9 cellular contexts compared by ENCODE assay signal in genomic region chr17:29625037-29625750, GRCh38. TPM values are rescaled to one million over a fixed set of nuclear protein-coding genes. Genes with fewer than 3 reads are reported as not detected.
DNase-seq lines count a peak whose midpoint lies in the region; ATAC-seq, FAIRE-seq and TF ChIP-seq lines count a peak whose summit lies in the region.
"Had no signal": no experiment of that assay in that cellular context is flagged by ENCODE, and none has a peak within 500 bp of the region (broad histone marks: within the 10 kb centered on the region; RNA-seq: fewer than 3 reads in every experiment).

No MANE protein-coding gene starts in this region.

- FAIRE-seq in HTR-8/SVneo (lab: Jason Lieb, UNC): peak; percentile 4

- no peaks in the 10 kb centered on the region for H3K27me3 ChIP-seq in CD8-positive, alpha-beta T cell (ENCODE audit: insufficient read depth, low read length)

- intact Hi-C loops in CD8-positive, alpha-beta T cell (cut with DNase I, micrococcal nuclease): no loop called here
- intact Hi-C loops in mucosa of descending colon (cut with DNase I, micrococcal nuclease): no loop called here

- no peak for TF ChIP-seq CTCF in CD8-positive, alpha-beta T cell (IDR thresholded peaks at IDR 0.05)
- TF ChIP-seq CTCF in mucosa of descending colon (IDR thresholded peaks at IDR 0.05): no peak

- CTCF ChIA-PET in CD8-positive, alpha-beta T cell (lab: Charles Lee): interaction anchor here (0.6 to 2.3 kb wide), 11 partner anchors 9 to 476 kb away, joined by 3 to 11 read pairs (median 4); no protein-coding TSS in a partner anchor

- H3K4me1 ChIP-seq in CD8-positive, alpha-beta T cell (ENCODE audit: insufficient read depth, low read length): peaks cover 19% of the 10 kb centered on the region
- H3K4me1 ChIP-seq in mucosa of descending colon (ENCODE audit: low read depth): peaks cover 8% of the 10 kb centered on the region

- no peaks in the 10 kb centered on the region for H3K9me3 Mint-ChIP-seq in CD8-positive, alpha-beta T cell
- no peaks in the 10 kb centered on the region for H3K9me3 Mint-ChIP-seq in central memory CD8-positive, alpha-beta T cell

- H3K4me3 ChIP-seq in CD8-positive, alpha-beta T cell (ENCODE audit: low read depth, low read length): no peak overlapping the region
- no peak overlapping the region for H3K4me3 ChIP-seq in mucosa of descending colon

- H3K4me3 Mint-ChIP-seq in CD8-positive, alpha-beta T cell: no peak overlapping the region
- no peak overlapping the region for H3K4me3 Mint-ChIP-seq in central memory CD8-positive, alpha-beta T cell

- peaks cover 35% of the 10 kb centered on the region for H3K36me3 Mint-ChIP-seq in CD8-positive, alpha-beta T cell
- H3K36me3 Mint-ChIP-seq in central memory CD8-positive, alpha-beta T cell (ENCODE audit: insufficient read depth): peaks cover 20% of the 10 kb centered on the region

- H3K36me3 ChIP-seq in CD8-positive, alpha-beta T cell (ENCODE audit: insufficient read depth, low read length): no peaks in the 10 kb centered on the region
- H3K36me3 ChIP-seq in mucosa of descending colon (ENCODE audit: low read depth): no peaks in the 10 kb centered on the region

- no peak for DNase-seq in CD8-positive, alpha-beta T cell
- DNase-seq in HTR-8/SVneo (ENCODE audit: insufficient read length, low spot score): no peak
- DNase-seq in central memory CD8-positive, alpha-beta T cell (ENCODE audit: low spot score in 2 of 2): no peak
- no peak for DNase-seq in mucosa of descending colon
- DNase-seq in stimulated activated CD4-positive, alpha-beta T cell treated with anti-CD3 and anti-CD28 coated beads, Interleukin-2, amount 100 ng/mL, for 48 hours: no peak
- DNase-seq: left colon had no signal

- no peaks in the 10 kb centered on the region for H3K27me3 Mint-ChIP-seq in CD8-positive, alpha-beta T cell (ENCODE audit: low read depth)
- no peaks in the 10 kb centered on the region for H3K27me3 Mint-ChIP-seq in central memory CD8-positive, alpha-beta T cell

- H3K9me3 ChIP-seq in CD8-positive, alpha-beta T cell (ENCODE audit: low read length): no peaks in the 10 kb centered on the region
- no peaks in the 10 kb centered on the region for H3K9me3 ChIP-seq in mucosa of descending colon

- H3K27ac ChIP-seq in CD8-positive, alpha-beta T cell (ENCODE audit: low read depth, low read length): no peak overlapping the region

- no peak for ATAC-seq in CD8-positive, alpha-beta T cell
- no peak for ATAC-seq in central memory CD8-positive, alpha-beta T cell (replicated peaks; ENCODE audit: extremely low read depth, poor library complexity, severe bottlenecking)
- ATAC-seq in mucosa of descending colon (peak; percentile 11), GM21447 (IDR thresholded peaks at IDR 0.05; ENCODE audit: unreplicated experiment) (no peak), GM21717 (IDR thresholded peaks at IDR 0.05; ENCODE audit: unreplicated experiment) (no peak), GM21723 (IDR thresholded peaks at IDR 0.05; ENCODE audit: unreplicated experiment) (no peak)
- ATAC-seq: left colon had no signal

- H3K4me1 Mint-ChIP-seq in CD8-positive, alpha-beta T cell (ENCODE audit: low read depth): peaks cover 37% of the 10 kb centered on the region
- peaks cover 36% of the 10 kb centered on the region for H3K4me1 Mint-ChIP-seq in central memory CD8-positive, alpha-beta T cell

- peak overlapping the region; percentile 32 for H3K27ac Mint-ChIP-seq in CD8-positive, alpha-beta T cell
- H3K27ac Mint-ChIP-seq in central memory CD8-positive, alpha-beta T cell (ENCODE audit: low read depth): peak overlapping the region; percentile 36

- POLR2A ChIA-PET in CD8-positive, alpha-beta T cell (lab: Charles Lee): no interaction called here

RNA-seq across cellular contexts. Expression of gene CORO6, which starts 2.5 kb away (rescaled TPM):
- 1 to 10 TPM; 1.2 to 1.7 TPM for total RNA-seq in CD8-positive, alpha-beta T cell
- total RNA-seq in mucosa of descending colon: 10 to 100 TPM in 1 of 3 donors, 1 to 10 TPM in 2; 1.2 to 21.3 (median 2.5) TPM

RNA-seq across cellular contexts. Expression of gene ANKRD13B, which starts 32.3 kb away (rescaled TPM):
- total RNA-seq in CD8-positive, alpha-beta T cell: 1 to 10 TPM in 1 of 2 experiments, under 1 TPM in 1; 0.83 to 1.3 TPM
- total RNA-seq in mucosa of descending colon: 10 to 100 TPM in 1 of 3 donors, 1 to 10 TPM in 2; 2.2 to 11.2 (median 3.3) TPM

RNA-seq across cellular contexts. Expression of gene GIT1, which starts 35.7 kb away (rescaled TPM):
- 10 to 100 TPM; 25.8 to 27.0 TPM for total RNA-seq in CD8-positive, alpha-beta T cell
- total RNA-seq in mucosa of descending colon: 10 to 100 TPM; 28.6 to 41.0 (median 37.2) TPM

RNA-seq across cellular contexts. Expression of gene TP53I13, which starts 56.7 kb away (rescaled TPM):
- total RNA-seq in CD8-positive, alpha-beta T cell: 10 to 100 TPM; 50.2 to 54.1 TPM
- total RNA-seq in mucosa of descending colon: 10 to 100 TPM; 43.9 to 75.4 (median 46.9) TPM

RNA-seq across cellular contexts. Expression of gene ABHD15, which starts 58.4 kb away (rescaled TPM):
- 1 to 10 TPM; 8.3 to 8.7 TPM for total RNA-seq in CD8-positive, alpha-beta T cell
- total RNA-seq in mucosa of descending colon: 10 to 100 TPM; 12.9 to 19.5 (median 13.6) TPM
